9 cellular contexts compared by ENCODE assay signal in the genomic region with DNA sequence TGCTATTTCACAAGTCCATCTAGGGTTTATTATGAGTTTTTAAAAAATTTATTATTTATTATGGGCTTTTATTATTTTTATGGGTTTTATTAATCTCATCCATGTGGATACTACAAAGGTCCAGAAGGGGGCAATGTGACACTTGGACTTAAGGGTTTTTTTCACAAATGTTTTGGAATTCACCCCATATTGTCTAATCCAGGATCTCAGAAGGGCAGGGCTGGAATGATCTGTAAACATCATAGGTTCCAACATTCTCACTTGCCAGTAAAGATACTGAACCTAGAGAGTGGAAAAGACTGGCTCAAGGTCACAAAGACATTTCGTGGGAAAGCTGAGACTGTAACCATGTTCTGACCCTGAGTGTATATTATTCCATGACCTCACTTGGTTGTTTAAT. TPM values are rescaled to one million over a fixed set of nuclear protein-coding genes. Genes with fewer than 3 reads are reported as not detected.
DNase-seq lines count a peak whose midpoint lies in the region; ATAC-seq and TF ChIP-seq lines count a peak whose summit lies in the region.
"Had no signal": no experiment of that assay in that cellular context is flagged by ENCODE, and none has a peak within 500 bp of the region (broad histone marks: within the 10 kb centered on the region; RNA-seq: fewer than 3 reads in every experiment).

No MANE protein-coding gene starts in this region.

- no peak overlapping the region for H3K4me3 Mint-ChIP-seq in nephron

- H3K4me2 ChIP-seq in KMS-11, result no peak overlapping the region

- intact Hi-C loops in posterior vena cava (cut with DNase I), result no loop called here

- no peaks in the 10 kb centered on the region for H3K36me3 Mint-ChIP-seq in nephron (ENCODE audit: low read depth)

- ATAC-seq in GM18873 (IDR thresholded peaks at IDR 0.05; ENCODE audit: low FRiP score, unreplicated experiment) (no peak), GM18505 (IDR thresholded peaks at IDR 0.05; ENCODE audit: unreplicated experiment) (no peak)

- H3K9me3 Mint-ChIP-seq in nephron, result no peaks in the 10 kb centered on the region

- no peaks in the 10 kb centered on the region for H3K27me3 ChIP-seq in KMS-11 (ENCODE audit: insufficient read depth, low read depth)
- H3K27me3 ChIP-seq in brain microvascular endothelial cell (replicated peaks), result no peaks in the 10 kb centered on the region
- H3K27me3 ChIP-seq: colonic mucosa had no signal

- H2AFZ ChIP-seq in KMS-11 (ENCODE audit: low read depth), result no peak overlapping the region

- H3K9ac ChIP-seq in KMS-11, result no peak overlapping the region

- H3K79me2 ChIP-seq in KMS-11 (ENCODE audit: insufficient read depth, low read depth), result no peaks in the 10 kb centered on the region

- no peaks in the 10 kb centered on the region for H4K20me1 ChIP-seq in KMS-11 (ENCODE audit: insufficient read depth)

- DNase-seq in Daoy (ENCODE audit: low read depth) (peak; percentile 17), brain microvascular endothelial cell (peak; percentile 25), OCI-M2 (lab: John Stamatoyannopoulos, UW; ENCODE audit: unreplicated experiment) (no peak), posterior vena cava (ENCODE audit: low spot score) (no peak)
- DNase-seq: colonic mucosa had no signal

- H3K4me3 ChIP-seq in KMS-11 (IDR thresholded peaks at IDR 0.05; ENCODE audit: insufficient read depth, low read depth, low read length) (no peak overlapping the region), brain microvascular endothelial cell (ENCODE audit: low read depth, low read length) (no peak overlapping the region)
- H3K4me3 ChIP-seq: colonic mucosa had no signal

- H3K36me3 ChIP-seq in KMS-11 (ENCODE audit: insufficient read depth) (no peaks in the 10 kb centered on the region), brain microvascular endothelial cell (replicated peaks) (no peaks in the 10 kb centered on the region)
- H3K36me3 ChIP-seq: colonic mucosa had no signal

- TF ChIP-seq CTCF in KMS-11 (conservative IDR thresholded peaks at IDR 0.05; ENCODE audit: low read depth, low read length) (peak; percentile 71; the same call in 1 of the 2 replicates), brain microvascular endothelial cell (IDR thresholded peaks at IDR 0.05; ENCODE audit: low read depth, low read length, missing control alignments) (peak; percentile 54), nephron (IDR thresholded peaks at IDR 0.05; ENCODE audit: unreplicated experiment in 3 of 3) (peak in 2 of 3 experiments; percentile 29 to 50)

- in situ Hi-C loops in brain microvascular endothelial cell (cut with HindIII; ENCODE audit: low pct_ligation_motif_present, low sequenced_read_pairs), result no loop called here

- H3K27ac ChIP-seq in KMS-11 (no peak overlapping the region), brain microvascular endothelial cell (no peak overlapping the region)
- H3K27ac ChIP-seq: colonic mucosa had no signal

- no peaks in the 10 kb centered on the region for H3K27me3 Mint-ChIP-seq in nephron (ENCODE audit: low read depth)

- no peaks in the 10 kb centered on the region for H3K4me1 ChIP-seq in KMS-11 (ENCODE audit: low read depth, poor library complexity, severe bottlenecking)
- H3K4me1 ChIP-seq: colonic mucosa had no signal

- TF ChIP-seq POLR2A in GM18505 (IDR thresholded peaks at IDR 0.05; ENCODE audit: borderline replicate concordance, extremely low read depth, insufficient read depth, insufficient read length), result no peak

- H3K4me1 Mint-ChIP-seq in nephron, result no peaks in the 10 kb centered on the region

- H3K27ac Mint-ChIP-seq in nephron, result no peak overlapping the region

RNA-seq across cellular contexts. Expression of a gene that starts 35.6 kb away (rescaled TPM):
- not detected in 2 replicates for total RNA-seq in Daoy (2014; rRNA removed; shearing (Covaris generic))
- under 1 TPM; 0.67 to 0.83 TPM for total RNA-seq in posterior vena cava

Comparison
In these comparisons a context has a peak if more than half of its experiments do, and no peak if none do; other contexts are left out.
1. DNase-seq: peak in Daoy (single experiment) and brain microvascular endothelial cell (single experiment); none in OCI-M2 (single experiment) and posterior vena cava (single experiment).
2. Peak in every context shown above with its lines, with median percentiles within 50 percentile points of each other: CTCF ChIP-seq.